In genomic region chr7:18369011-18369410, GRCh38 we compare ENCODE assay signal across 39 cellular contexts.
"Had no signal": no experiment of that assay in that cellular context is flagged by ENCODE, and none has a peak within 500 bp of the region (broad histone marks: within the 10 kb centered on the region; RNA-seq: fewer than 3 reads in every experiment).

No MANE protein-coding gene starts in this region.

- DNase-seq: activated effector memory CD4-positive, alpha-beta T cell treated with anti-CD3 and anti-CD28 coated beads, Interleukin-2, amount 50 U/mL, for 16 hours; activated effector memory CD4-positive, alpha-beta T cell treated with Interleukin-2 at 50 U/mL for 16 hours; activated gamma-delta T cell; activated gamma-delta T cell treated with Interleukin-2 at 50 U/mL for 16 hours; activated naive CD4-positive, alpha-beta T cell; activated naive CD4-positive, alpha-beta T cell treated with anti-CD3 and anti-CD28 coated beads for 36 hours; activated naive CD4-positive, alpha-beta T cell treated with anti-CD3 and anti-CD28 coated beads, Interleukin-2, amount 10 ng/mL, durations not matched to agents 7 days and 5 days; activated naive CD4-positive, alpha-beta T cell treated with anti-CD3 and anti-CD28 coated beads, Interleukin-2, amount 50 U/mL, for 16 hours; activated naive CD4-positive, alpha-beta T cell treated with Interleukin-2 at 50 U/mL for 16 hours; activated naive CD8-positive, alpha-beta T cell treated with anti-CD3 and anti-CD28 coated beads for 36 hours; activated naive CD8-positive, alpha-beta T cell treated with anti-CD3 and anti-CD28 coated beads, Interleukin-2, amount 10 ng/mL, durations not matched to agents 7 days and 5 days; activated naive CD8-positive, alpha-beta T cell treated with anti-CD3 and anti-CD28 coated beads, Interleukin-2, amount 50 U/mL, for 24 hours; activated T-cell treated with anti-CD3 and anti-CD28 coated beads, Interleukin-2, amount 50 U/mL, for 24 hours; activated T-cell treated with anti-CD3 and anti-CD28 coated beads, Interleukin-2, amount 50 U/mL, for 4 hours; activated T-cell treated with anti-CD3 and anti-CD28 coated beads, Interleukin-2, amount 50 U/mL, for 48 hours; activated T-cell treated with anti-CD3 and anti-CD28 coated beads, Interleukin-2, amount 50 U/mL, for 72 hours; adrenal gland; amniotic stem cell; amygdala; anterior cingulate cortex; aorta; body of pancreas; brain microvascular endothelial cell; caudate nucleus; central memory CD4-positive, alpha-beta T cell; cerebellar nuclear complex had no signal

- ATAC-seq: activated naive CD4-positive, alpha-beta T cell treated with anti-CD3 and anti-CD28 coated beads, Interleukin-2, amount 50 U/mL, for 72 hours; activated naive CD8-positive, alpha-beta T cell treated with anti-CD3 and anti-CD28 coated beads, Interleukin-2, amount 50 U/mL, for 24 hours; activated T-cell treated with anti-CD3 and anti-CD28 coated beads, Interleukin-2, amount 50 U/mL, for 4 hours; activated T-cell treated with anti-CD3 and anti-CD28 coated beads, Interleukin-2, amount 50 U/mL, for 72 hours; activated T-helper 17 cell treated with anti-CD3 and anti-CD28 coated beads, Interleukin-2, amount 50 U/mL, for 72 hours; body of pancreas had no signal

- H3K36me3 Mint-ChIP-seq: activated naive CD4-positive, alpha-beta T cell treated with anti-CD3 and anti-CD28 coated beads, Interleukin-2, amount 10 ng/mL, durations not matched to agents 7 days and 5 days; activated naive CD4-positive, alpha-beta T cell treated with anti-CD3 and anti-CD28 coated beads, Interleukin-2, amount 50 U/mL, for 24 hours; activated naive CD4-positive, alpha-beta T cell treated with anti-CD3 and anti-CD28 coated beads, Interleukin-2, amount 50 U/mL, for 72 hours; activated naive CD8-positive, alpha-beta T cell; activated naive CD8-positive, alpha-beta T cell treated with anti-CD3 and anti-CD28 coated beads for 36 hours; activated naive CD8-positive, alpha-beta T cell treated with anti-CD3 and anti-CD28 coated beads, Interleukin-2, amount 10 ng/mL, durations not matched to agents 7 days and 5 days; brain had no signal

- FAIRE-seq: astrocyte, bronchial epithelial cell had no signal

- H3K27ac ChIP-seq: adrenal gland, ascending aorta, body of pancreas, brain microvascular endothelial cell, breast epithelium, cardiac muscle cell had no signal

- H3K4me1 Mint-ChIP-seq: activated naive CD4-positive, alpha-beta T cell treated with anti-CD3 and anti-CD28 coated beads, Interleukin-2, amount 10 ng/mL, durations not matched to agents 7 days and 5 days; activated naive CD4-positive, alpha-beta T cell treated with anti-CD3 and anti-CD28 coated beads, Interleukin-2, amount 50 U/mL, for 24 hours; activated naive CD8-positive, alpha-beta T cell treated with anti-CD3 and anti-CD28 coated beads for 36 hours; activated naive CD8-positive, alpha-beta T cell treated with anti-CD3 and anti-CD28 coated beads, Interleukin-2, amount 10 ng/mL, durations not matched to agents 7 days and 5 days; activated naive CD8-positive, alpha-beta T cell treated with anti-CD3 and anti-CD28 coated beads, Interleukin-2, amount 50 U/mL, for 24 hours; activated T-helper 17 cell treated with anti-CD3 and anti-CD28 coated beads, Interleukin-2, amount 50 U/mL, for 72 hours; central memory CD8-positive, alpha-beta T cell had no signal

- H3K9me3 ChIP-seq: ascending aorta, body of pancreas, breast epithelium had no signal

- H3K27me3 ChIP-seq: adrenal gland, ascending aorta, body of pancreas, brain microvascular endothelial cell, breast epithelium, cardiac muscle cell had no signal

- H3K4me1 ChIP-seq: adrenal gland, ascending aorta, body of pancreas, breast epithelium had no signal

- H3K36me3 ChIP-seq: adrenal gland, ascending aorta, brain microvascular endothelial cell, breast epithelium, cardiac muscle cell had no signal

- H3K4me3 ChIP-seq: adrenal gland, ascending aorta, body of pancreas, breast epithelium, cardiac muscle cell had no signal

- H3K4me3 Mint-ChIP-seq: activated naive CD4-positive, alpha-beta T cell treated with anti-CD3 and anti-CD28 coated beads for 36 hours; activated naive CD4-positive, alpha-beta T cell treated with anti-CD3 and anti-CD28 coated beads, Interleukin-2, amount 10 ng/mL, durations not matched to agents 7 days and 5 days; activated naive CD4-positive, alpha-beta T cell treated with anti-CD3 and anti-CD28 coated beads, Interleukin-2, amount 50 U/mL, for 24 hours; activated naive CD8-positive, alpha-beta T cell; activated naive CD8-positive, alpha-beta T cell treated with anti-CD3 and anti-CD28 coated beads for 36 hours; activated naive CD8-positive, alpha-beta T cell treated with anti-CD3 and anti-CD28 coated beads, Interleukin-2, amount 10 ng/mL, durations not matched to agents 7 days and 5 days; activated naive CD8-positive, alpha-beta T cell treated with anti-CD3 and anti-CD28 coated beads, Interleukin-2, amount 50 U/mL, for 24 hours; activated T-cell treated with anti-CD3 and anti-CD28 coated beads, Interleukin-2, amount 50 U/mL, for 24 hours; activated T-cell treated with anti-CD3 and anti-CD28 coated beads, Interleukin-2, amount 50 U/mL, for 4 hours; activated T-cell treated with anti-CD3 and anti-CD28 coated beads, Interleukin-2, amount 50 U/mL, for 72 hours; activated T-helper 1 cell treated with anti-CD3 and anti-CD28 coated beads, Interleukin-12 subunit alpha, Interleukin-12 subunit beta, Interleukin-2, Interleukin-4 antibody, amounts not matched to agents 30 ng/mL and 10 ng/mL and 1 ng/mL, durations not matched to agents 14 hours and 24 hours and 36 hours; activated T-helper 17 cell treated with anti-CD3 and anti-CD28 coated beads, Interleukin-2, amount 50 U/mL, for 72 hours; brain; central memory CD8-positive, alpha-beta T cell had no signal

- H3K27me3 Mint-ChIP-seq: activated naive CD4-positive, alpha-beta T cell treated with anti-CD3 and anti-CD28 coated beads, Interleukin-2, amount 10 ng/mL, durations not matched to agents 7 days and 5 days; activated naive CD4-positive, alpha-beta T cell treated with anti-CD3 and anti-CD28 coated beads, Interleukin-2, amount 50 U/mL, for 24 hours; activated naive CD8-positive, alpha-beta T cell treated with anti-CD3 and anti-CD28 coated beads for 36 hours; activated naive CD8-positive, alpha-beta T cell treated with anti-CD3 and anti-CD28 coated beads, Interleukin-2, amount 50 U/mL, for 24 hours; activated T-cell treated with anti-CD3 and anti-CD28 coated beads, Interleukin-2, amount 50 U/mL, for 24 hours; brain; central memory CD8-positive, alpha-beta T cell had no signal

- H3K9me3 Mint-ChIP-seq: activated naive CD4-positive, alpha-beta T cell treated with anti-CD3 and anti-CD28 coated beads for 36 hours; activated naive CD4-positive, alpha-beta T cell treated with anti-CD3 and anti-CD28 coated beads, Interleukin-2, amount 10 ng/mL, durations not matched to agents 7 days and 5 days; activated naive CD4-positive, alpha-beta T cell treated with anti-CD3 and anti-CD28 coated beads, Interleukin-2, amount 50 U/mL, for 24 hours; activated naive CD4-positive, alpha-beta T cell treated with anti-CD3 and anti-CD28 coated beads, Interleukin-2, amount 50 U/mL, for 72 hours; activated naive CD8-positive, alpha-beta T cell treated with anti-CD3 and anti-CD28 coated beads for 36 hours; activated naive CD8-positive, alpha-beta T cell treated with anti-CD3 and anti-CD28 coated beads, Interleukin-2, amount 10 ng/mL, durations not matched to agents 7 days and 5 days; activated naive CD8-positive, alpha-beta T cell treated with anti-CD3 and anti-CD28 coated beads, Interleukin-2, amount 50 U/mL, for 24 hours; activated T-cell treated with anti-CD3 and anti-CD28 coated beads, Interleukin-2, amount 50 U/mL, for 24 hours; activated T-cell treated with anti-CD3 and anti-CD28 coated beads, Interleukin-2, amount 50 U/mL, for 4 hours; activated T-helper 1 cell treated with anti-CD3 and anti-CD28 coated beads, Interleukin-12 subunit alpha, Interleukin-12 subunit beta, Interleukin-2, Interleukin-4 antibody, amounts not matched to agents 30 ng/mL and 10 ng/mL and 1 ng/mL, durations not matched to agents 14 hours and 24 hours and 36 hours; activated T-helper 17 cell treated with anti-CD3 and anti-CD28 coated beads, Interleukin-2, amount 50 U/mL, for 72 hours; activated T-helper 2 cell treated with anti-CD3 and anti-CD28 coated beads, Interferon-gamma antibody, Interleukin-2, Interleukin-4, amounts not matched to agents 10 μg/mL and 5 μg/mL and 100 μg/mL, durations not matched to agents 14 hours and 24 hours and 36 hours; brain; central memory CD8-positive, alpha-beta T cell had no signal

- H3K27ac Mint-ChIP-seq: activated naive CD4-positive, alpha-beta T cell treated with anti-CD3 and anti-CD28 coated beads for 36 hours; activated naive CD4-positive, alpha-beta T cell treated with anti-CD3 and anti-CD28 coated beads, Interleukin-2, amount 10 ng/mL, durations not matched to agents 7 days and 5 days; activated naive CD4-positive, alpha-beta T cell treated with anti-CD3 and anti-CD28 coated beads, Interleukin-2, amount 50 U/mL, for 24 hours; activated naive CD4-positive, alpha-beta T cell treated with anti-CD3 and anti-CD28 coated beads, Interleukin-2, amount 50 U/mL, for 72 hours; activated naive CD8-positive, alpha-beta T cell; activated naive CD8-positive, alpha-beta T cell treated with anti-CD3 and anti-CD28 coated beads for 36 hours; activated naive CD8-positive, alpha-beta T cell treated with anti-CD3 and anti-CD28 coated beads, Interleukin-2, amount 10 ng/mL, durations not matched to agents 7 days and 5 days; activated naive CD8-positive, alpha-beta T cell treated with anti-CD3 and anti-CD28 coated beads, Interleukin-2, amount 50 U/mL, for 24 hours; activated T-cell treated with anti-CD3 and anti-CD28 coated beads, Interleukin-2, amount 50 U/mL, for 24 hours; activated T-cell treated with anti-CD3 and anti-CD28 coated beads, Interleukin-2, amount 50 U/mL, for 72 hours; activated T-helper 1 cell treated with anti-CD3 and anti-CD28 coated beads, Interleukin-12 subunit alpha, Interleukin-12 subunit beta, Interleukin-2, Interleukin-4 antibody, amounts not matched to agents 30 ng/mL and 10 ng/mL and 1 ng/mL, durations not matched to agents 14 hours and 24 hours and 36 hours; activated T-helper 17 cell treated with anti-CD3 and anti-CD28 coated beads, Interleukin-2, amount 50 U/mL, for 72 hours; activated T-helper 2 cell treated with anti-CD3 and anti-CD28 coated beads, Interferon-gamma antibody, Interleukin-2, Interleukin-4, amounts not matched to agents 10 μg/mL and 5 μg/mL and 100 μg/mL, durations not matched to agents 14 hours and 24 hours and 36 hours; brain had no signal
